ENCODE assay signal across 22 cellular contexts in genomic region chr15:42734076-42734672, GRCh38. TPM values are rescaled to one million over a fixed set of nuclear protein-coding genes. Genes with fewer than 3 reads are reported as not detected.
DNase-seq lines count a peak whose midpoint lies in the region; ATAC-seq and TF ChIP-seq lines count a peak whose summit lies in the region.
"Had no signal": no experiment of that assay in that cellular context is flagged by ENCODE, and none has a peak within 500 bp of the region (broad histone marks: within the 10 kb centered on the region; RNA-seq: fewer than 3 reads in every experiment).

No MANE protein-coding gene starts in this region.

- no peak overlapping the region for H3K4me3 ChIP-seq in RWPE2 (ENCODE audit: severe bottlenecking)
- H3K4me3 ChIP-seq in right atrium auricular region: no peak overlapping the region
- H3K4me3 ChIP-seq: gastrocnemius medialis had no signal

- no peaks in the 10 kb centered on the region for H3K9me3 Mint-ChIP-seq in activated naive CD4-positive, alpha-beta T cell treated with anti-CD3 and anti-CD28 coated beads, Interleukin-2, amount 50 U/mL, for 24 hours
- H3K9me3 Mint-ChIP-seq in naive B cell: no peaks in the 10 kb centered on the region
- H3K9me3 Mint-ChIP-seq: dendritic cell treated with granulocyte-macrophage colony-stimulating factor and Interleukin-4, amounts not matched to agents 40 ng/mL and 50 ng/mL, for 4 days had no signal

- H3K36me3 Mint-ChIP-seq in activated naive CD4-positive, alpha-beta T cell treated with anti-CD3 and anti-CD28 coated beads, Interleukin-2, amount 50 U/mL, for 24 hours: peaks cover 6% of the 10 kb centered on the region
- H3K36me3 Mint-ChIP-seq in naive B cell: peaks cover 0 to 24% of the 10 kb centered on the region in 2 donors

- no peak overlapping the region for H3K27ac Mint-ChIP-seq in activated naive CD4-positive, alpha-beta T cell treated with anti-CD3 and anti-CD28 coated beads, Interleukin-2, amount 50 U/mL, for 24 hours
- peak overlapping the region in 2 of 6 donors; percentile 22 to 81 for H3K27ac Mint-ChIP-seq in naive B cell
- H3K27ac Mint-ChIP-seq: dendritic cell treated with granulocyte-macrophage colony-stimulating factor and Interleukin-4, amounts not matched to agents 40 ng/mL and 50 ng/mL, for 4 days had no signal

- H3K36me3 ChIP-seq in RWPE2 (ENCODE audit: low read depth): peaks cover 62% of the 10 kb centered on the region
- H3K36me3 ChIP-seq in right atrium auricular region: peaks cover 60% of the 10 kb centered on the region

- no peak for TF ChIP-seq CTCF in RWPE2 (IDR thresholded peaks at IDR 0.05; ENCODE audit: poor library complexity, severe bottlenecking)
- TF ChIP-seq CTCF in right atrium auricular region (IDR thresholded peaks at IDR 0.05): no peak

- peak overlapping the region; percentile 39 for H3K4me3 Mint-ChIP-seq in activated naive CD4-positive, alpha-beta T cell treated with anti-CD3 and anti-CD28 coated beads, Interleukin-2, amount 50 U/mL, for 24 hours
- H3K4me3 Mint-ChIP-seq in naive B cell: peak overlapping the region in 6 of 8 donors; percentile 12 to 86 (median 60)
- H3K4me3 Mint-ChIP-seq: dendritic cell treated with granulocyte-macrophage colony-stimulating factor and Interleukin-4, amounts not matched to agents 40 ng/mL and 50 ng/mL, for 4 days had no signal

- no peaks in the 10 kb centered on the region for H3K27me3 Mint-ChIP-seq in activated naive CD4-positive, alpha-beta T cell treated with anti-CD3 and anti-CD28 coated beads, Interleukin-2, amount 50 U/mL, for 24 hours
- H3K27me3 Mint-ChIP-seq in naive B cell: no peaks in the 10 kb centered on the region
- H3K27me3 Mint-ChIP-seq: dendritic cell treated with granulocyte-macrophage colony-stimulating factor and Interleukin-4, amounts not matched to agents 40 ng/mL and 50 ng/mL, for 4 days had no signal

- no peak for DNase-seq in activated naive CD4-positive, alpha-beta T cell treated with anti-CD3 and anti-CD28 coated beads, Interleukin-2, amount 50 U/mL, for 16 hours
- DNase-seq in RWPE2 (ENCODE audit: low spot score) (peak; percentile 32), naive B cell (no peak), epidermal melanocyte (ENCODE audit: insufficient read length, low spot score) (no peak), right atrium auricular region (ENCODE audit: low spot score) (no peak), DMS79 (lab: John Stamatoyannopoulos, UW) (no peak), NCI-H1436 (lab: John Stamatoyannopoulos, UW) (no peak)
- DNase-seq: activated CD4-positive, CD25-positive, alpha-beta regulatory T cell treated with anti-CD3 and anti-CD28 coated beads, Interleukin-2, amount 50 U/mL, for 72 hours; activated naive CD4-positive, alpha-beta T cell treated with Interleukin-2 at 50 U/mL for 16 hours; brain microvascular endothelial cell; gastrocnemius medialis; KBM-7; midbrain; NCI-H2029 treated with DMSO at 0.1 percent for 48 hours; NCI-H524 treated with DMSO at 0.1 percent for 48 hours; occipital lobe; right cardiac atrium; stimulated activated naive CD8-positive, alpha-beta T cell treated with anti-CD3 and anti-CD28 coated beads, Interleukin-15, Interleukin-2, amounts not matched to agents 100 U/mL and 50 U/mL, for 24 hours; T1000 had no signal

- H3K4me1 ChIP-seq in RWPE2 (ENCODE audit: insufficient read depth, poor library complexity, severe bottlenecking) (peaks cover 3% of the 10 kb centered on the region), right atrium auricular region (peaks cover 0 to 17% of the 10 kb centered on the region in 2 donors)

- H3K4me1 Mint-ChIP-seq in activated naive CD4-positive, alpha-beta T cell treated with anti-CD3 and anti-CD28 coated beads, Interleukin-2, amount 50 U/mL, for 24 hours: peaks cover 19% of the 10 kb centered on the region
- H3K4me1 Mint-ChIP-seq in naive B cell: peaks cover 7 to 30% (median 11%) of the 10 kb centered on the region in 3 donors

- no peak for ATAC-seq in RWPE2 (ENCODE audit: low read depth)
- ATAC-seq in naive B cell (ENCODE audit: low read depth in 2 of 2): no peak
- ATAC-seq: gastrocnemius medialis; HCT116; right cardiac atrium; stimulated activated naive CD8-positive, alpha-beta T cell treated with anti-CD3 and anti-CD28 coated beads, Interleukin-15, Interleukin-2, amounts not matched to agents 100 U/mL and 50 U/mL, for 24 hours had no signal

- H3K27ac ChIP-seq in RWPE2 (ENCODE audit: poor library complexity, severe bottlenecking): no peak overlapping the region
- no peak overlapping the region for H3K27ac ChIP-seq in right atrium auricular region
- H3K27ac ChIP-seq: brain microvascular endothelial cell, gastrocnemius medialis had no signal

- H3K27me3 ChIP-seq in RWPE2 (ENCODE audit: insufficient read depth, poor library complexity, severe bottlenecking): no peaks in the 10 kb centered on the region
- no peaks in the 10 kb centered on the region for H3K27me3 ChIP-seq in right atrium auricular region
- H3K27me3 ChIP-seq: brain microvascular endothelial cell, gastrocnemius medialis had no signal

- H3K9me3 ChIP-seq in RWPE2 (ENCODE audit: severe bottlenecking) (no peaks in the 10 kb centered on the region), right atrium auricular region (no peaks in the 10 kb centered on the region)
- H3K9me3 ChIP-seq: gastrocnemius medialis had no signal

RNA-seq across cellular contexts. Expression of gene CDAN1, which starts 2.8 kb away (rescaled TPM):
- 10 to 100 TPM in 1 of 6 donors, 1 to 10 TPM in 5; 4.2 to 11.0 (median 6.2) TPM for polyA plus RNA-seq in naive B cell (ENCODE audit: low read depth in 6 of 6)
- total RNA-seq in right atrium auricular region: 1 to 10 TPM; 3.5 to 6.1 TPM
